ENCODE assay signal across 1 cellular context in the genomic region with DNA sequence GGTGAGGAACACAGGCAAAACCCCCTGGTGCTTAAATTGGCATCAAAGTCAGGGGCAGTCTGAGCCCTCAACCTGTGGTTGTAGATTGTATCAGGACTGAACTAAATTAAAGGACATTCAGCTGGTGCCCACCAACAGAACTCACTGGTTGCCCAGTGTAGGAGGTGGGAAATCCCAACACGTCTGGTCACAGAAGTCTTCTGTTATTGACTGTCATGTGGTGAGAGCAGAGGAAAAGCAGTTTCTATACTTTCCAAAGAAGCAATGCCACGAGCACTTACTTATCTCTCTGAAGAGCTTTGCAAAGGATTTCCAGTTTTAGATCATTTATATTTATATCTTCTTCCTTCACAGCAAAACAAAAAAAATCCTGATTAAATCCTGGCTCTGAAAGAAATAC.
A peak's percentile ranks its signal among the peaks of the same experiment; 100 is the strongest.
TF ChIP-seq lines count a peak whose summit lies in the region.

No MANE protein-coding gene starts in this region.

TF ChIP-seq in K562, 482 proteins besides CTCF, POLR2A, EP300 and RAD21 (continued from another document):
- TF ChIP-seq, protein P1, sequence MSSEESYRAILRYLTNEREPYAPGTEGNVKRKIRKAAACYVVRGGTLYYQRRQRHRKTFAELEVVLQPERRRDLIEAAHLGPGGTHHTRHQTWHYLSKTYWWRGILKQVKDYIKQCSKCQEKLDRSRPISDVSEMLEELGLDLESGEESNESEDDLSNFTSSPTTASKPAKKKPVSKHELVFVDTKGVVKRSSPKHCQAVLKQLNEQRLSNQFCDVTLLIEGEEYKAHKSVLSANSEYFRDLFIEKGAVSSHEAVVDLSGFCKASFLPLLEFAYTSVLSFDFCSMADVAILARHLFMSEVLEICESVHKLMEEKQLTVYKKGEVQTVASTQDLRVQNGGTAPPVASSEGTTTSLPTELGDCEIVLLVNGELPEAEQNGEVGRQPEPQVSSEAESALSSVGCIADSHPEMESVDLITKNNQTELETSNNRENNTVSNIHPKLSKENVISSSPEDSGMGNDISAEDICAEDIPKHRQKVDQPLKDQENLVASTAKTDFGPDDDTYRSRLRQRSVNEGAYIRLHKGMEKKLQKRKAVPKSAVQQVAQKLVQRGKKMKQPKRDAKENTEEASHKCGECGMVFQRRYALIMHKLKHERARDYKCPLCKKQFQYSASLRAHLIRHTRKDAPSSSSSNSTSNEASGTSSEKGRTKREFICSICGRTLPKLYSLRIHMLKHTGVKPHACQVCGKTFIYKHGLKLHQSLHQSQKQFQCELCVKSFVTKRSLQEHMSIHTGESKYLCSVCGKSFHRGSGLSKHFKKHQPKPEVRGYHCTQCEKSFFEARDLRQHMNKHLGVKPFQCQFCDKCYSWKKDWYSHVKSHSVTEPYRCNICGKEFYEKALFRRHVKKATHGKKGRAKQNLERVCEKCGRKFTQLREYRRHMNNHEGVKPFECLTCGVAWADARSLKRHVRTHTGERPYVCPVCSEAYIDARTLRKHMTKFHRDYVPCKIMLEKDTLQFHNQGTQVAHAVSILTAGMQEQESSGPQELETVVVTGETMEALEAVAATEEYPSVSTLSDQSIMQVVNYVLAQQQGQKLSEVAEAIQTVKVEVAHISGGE (CRISPR knock-in tag; IDR thresholded peaks at IDR 0.05) = no peak
- TF ChIP-seq KAT8 (IDR thresholded peaks at IDR 0.05; ENCODE audit: low read depth) (no peak), ZNF699 (CRISPR knock-in tag; IDR thresholded peaks at IDR 0.05; ENCODE audit: insufficient replicate concordance) (no peak), BHLHE40 (IDR thresholded peaks at IDR 0.05; ENCODE audit: low read length) (no peak), COPS2 (conservative IDR thresholded peaks at IDR 0.05) (no peak), MTF1 (CRISPR knock-in tag; IDR thresholded peaks at IDR 0.05; ENCODE audit: borderline replicate concordance) (0 out of 2 replicates have a peak, but pooled peaks have one; percentile 2)
